In genomic region chr7:41997151-41997550, GRCh38 we compare ENCODE assay signal across 29 cellular contexts.
DNase-seq lines count a peak whose midpoint lies in the region; TF ChIP-seq lines count a peak whose summit lies in the region.
"Had no signal": no experiment of that assay in that cellular context is flagged by ENCODE, and none has a peak within 500 bp of the region (broad histone marks: within the 10 kb centered on the region; RNA-seq: fewer than 3 reads in every experiment).

No MANE protein-coding gene starts in this region.

- H3K27me3 Mint-ChIP-seq in CD8-positive, alpha-beta memory T cell: peaks cover 0 to 18% of the 10 kb centered on the region in 2 donors
- H3K27me3 Mint-ChIP-seq: activated CD4-positive, alpha-beta T cell treated with anti-CD3 and anti-CD28 coated beads, Interleukin-2, amount 10 ng/mL, durations not matched to agents 7 days and 5 days; activated naive CD4-positive, alpha-beta T cell treated with anti-CD3 and anti-CD28 coated beads, Interleukin-2, amount 10 ng/mL, durations not matched to agents 7 days and 5 days had no signal

- peak overlapping the region in 1 of 11 experiments; percentile 10; a peak in 2 of 22 replicates for H3K9ac ChIP-seq in BLaER1 treated with 17β-estradiol and CSF1 and Interleukin-3, amounts not matched to agents 10 nM and 100 nM
- H3K9ac ChIP-seq: neural progenitor cell had no signal

- no peak for TF ChIP-seq POLR2A in sigmoid colon (IDR thresholded peaks at IDR 0.05)

- H3K4me1 Mint-ChIP-seq in CD8-positive, alpha-beta memory T cell: no peaks in the 10 kb centered on the region
- H3K4me1 Mint-ChIP-seq: activated CD4-positive, alpha-beta T cell treated with anti-CD3 and anti-CD28 coated beads, Interleukin-2, amount 10 ng/mL, durations not matched to agents 7 days and 5 days; activated CD8-positive, alpha-beta memory T cell treated with anti-CD3 and anti-CD28 coated beads, Interleukin-2, amount 10 ng/mL, durations not matched to agents 7 days and 5 days; activated naive CD4-positive, alpha-beta T cell treated with anti-CD3 and anti-CD28 coated beads, Interleukin-2, amount 10 ng/mL, durations not matched to agents 7 days and 5 days; central memory CD8-positive, alpha-beta T cell had no signal

- peaks cover 26 to 72% (median 66%) of the 10 kb centered on the region in 10 experiments for H3K4me1 ChIP-seq in BLaER1 treated with 17β-estradiol and CSF1 and Interleukin-3, amounts not matched to agents 10 nM and 100 nM
- H3K4me1 ChIP-seq in SJSA1 (replicated peaks) (peaks cover 84% of the 10 kb centered on the region), sigmoid colon (peaks cover 0 to 57% (median 38%) of the 10 kb centered on the region in 4 donors)
- no peaks in the 10 kb centered on the region for H3K4me1 ChIP-seq in CD8-positive, alpha-beta memory T cell (ENCODE audit: insufficient read depth, low read length)
- H3K4me1 ChIP-seq: neural progenitor cell had no signal

- DNase-seq in SJSA1 (ENCODE audit: low read depth in 1 of 2, low spot score in 2 of 2): no peak
- DNase-seq in fibroblast of mammary gland (ENCODE audit: low read depth): peak; percentile 25
- no peak for DNase-seq in sigmoid colon
- DNase-seq in CD8-positive, alpha-beta memory T cell: no peak
- DNase-seq in cardiac septum (ENCODE audit: low spot score): no peak
- DNase-seq in EL: no peak
- DNase-seq in stimulated activated CD4-positive, alpha-beta T cell treated with anti-CD3 and anti-CD28 coated beads, Interleukin-15, amount 100 ng/mL, for 24 hours: no peak
- DNase-seq: activated CD4-positive, alpha-beta T cell treated with anti-CD3 and anti-CD28 coated beads, Interleukin-2, amount 10 ng/mL, durations not matched to agents 7 days and 5 days; activated CD8-positive, alpha-beta memory T cell treated with anti-CD3 and anti-CD28 coated beads, Interleukin-2, amount 10 ng/mL, durations not matched to agents 7 days and 5 days; activated naive CD4-positive, alpha-beta T cell treated with anti-CD3 and anti-CD28 coated beads, Interleukin-2, amount 10 ng/mL, durations not matched to agents 7 days and 5 days; dorsolateral prefrontal cortex; heart right ventricle; Kasumi-1; left ventricle myocardium inferior; NCI-H1048; NCI-H187; NCI-H2171 treated with DMSO at 0.1 percent for 48 hours; NCI-H524 treated with DMSO at 0.1 percent for 48 hours; NK-92 treated with Interleukin-12 subunit alpha and Interleukin-12 subunit beta, amount 100 ng/mL, for 24 hours; stimulated activated CD4-positive, alpha-beta T cell treated with anti-CD3 and anti-CD28 coated beads, Interleukin-2, amount 100 ng/mL, for 24 hours; substantia nigra; T-helper 9 cell; upper lobe of right lung; WERI-Rb-1 had no signal

- no peaks in the 10 kb centered on the region for H4K20me1 ChIP-seq in BLaER1 treated with 17β-estradiol and CSF1 and Interleukin-3, amounts not matched to agents 10 nM and 100 nM

- WGBS in sigmoid colon, 2 donors: 88 to 95% methylated on average over 2 of the region's 2 CpGs

- H3K36me3 Mint-ChIP-seq in CD8-positive, alpha-beta memory T cell: no peaks in the 10 kb centered on the region
- H3K36me3 Mint-ChIP-seq: activated CD8-positive, alpha-beta memory T cell treated with anti-CD3 and anti-CD28 coated beads, Interleukin-2, amount 10 ng/mL, durations not matched to agents 7 days and 5 days; activated naive CD4-positive, alpha-beta T cell treated with anti-CD3 and anti-CD28 coated beads, Interleukin-2, amount 10 ng/mL, durations not matched to agents 7 days and 5 days had no signal

- H3K4me2 ChIP-seq in BLaER1 treated with 17β-estradiol and CSF1 and Interleukin-3, amounts not matched to agents 10 nM and 100 nM: peak overlapping the region in 10 of 11 experiments; percentile 22 to 81 (median 65); a peak in 17 of 22 replicates
- H3K4me2 ChIP-seq: neural progenitor cell had no signal

- intact Hi-C loops in sigmoid colon (cut with DNase I) (no loop called here), cardiac septum (cut with DNase I) (no loop called here)

- H3K27ac Mint-ChIP-seq in CD8-positive, alpha-beta memory T cell: no peak overlapping the region
- H3K27ac Mint-ChIP-seq: activated CD4-positive, alpha-beta T cell treated with anti-CD3 and anti-CD28 coated beads, Interleukin-2, amount 10 ng/mL, durations not matched to agents 7 days and 5 days; activated CD8-positive, alpha-beta memory T cell treated with anti-CD3 and anti-CD28 coated beads, Interleukin-2, amount 10 ng/mL, durations not matched to agents 7 days and 5 days; activated naive CD4-positive, alpha-beta T cell treated with anti-CD3 and anti-CD28 coated beads, Interleukin-2, amount 10 ng/mL, durations not matched to agents 7 days and 5 days; activated T-helper 1 cell treated with anti-CD3 and anti-CD28 coated beads, Interleukin-12 subunit alpha, Interleukin-12 subunit beta, Interleukin-2, Interleukin-4 antibody, amounts not matched to agents 30 ng/mL and 10 ng/mL and 1 ng/mL, durations not matched to agents 14 hours and 24 hours and 36 hours; progenitor cell of endocrine pancreas had no signal

- POLR2A ChIA-PET in CD8-positive, alpha-beta memory T cell (lab: Charles Lee): no interaction called here

- H3K27ac ChIP-seq in BLaER1 treated with 17β-estradiol and CSF1 and Interleukin-3, amounts not matched to agents 10 nM and 100 nM: peak overlapping the region in 4 of 11 experiments; percentile 29 to 61 (median 45); a peak in 4 of 22 replicates
- H3K27ac ChIP-seq in SJSA1 (peak overlapping the region; percentile 49), sigmoid colon (peak overlapping the region in 3 of 4 donors; percentile 46 to 66 (median 60))
- no peak overlapping the region for H3K27ac ChIP-seq in CD8-positive, alpha-beta memory T cell (ENCODE audit: low read depth, low read length)
- H3K27ac ChIP-seq: dorsolateral prefrontal cortex, heart right ventricle, left ventricle myocardium inferior, neural progenitor cell, upper lobe of right lung, WERI-Rb-1 had no signal

- no peak overlapping the region for H3K4me3 ChIP-seq in BLaER1 treated with 17β-estradiol and CSF1 and Interleukin-3, amounts not matched to agents 10 nM and 100 nM
- no peak overlapping the region for H3K4me3 ChIP-seq in SJSA1
- no peak overlapping the region for H3K4me3 ChIP-seq in fibroblast of mammary gland (ENCODE audit: control insufficient read depth, low read depth, low read length)
- no peak overlapping the region for H3K4me3 ChIP-seq in sigmoid colon
- no peak overlapping the region for H3K4me3 ChIP-seq in CD8-positive, alpha-beta memory T cell (ENCODE audit: low read length)
- H3K4me3 ChIP-seq: dorsolateral prefrontal cortex, heart right ventricle, left ventricle myocardium inferior, neural progenitor cell, upper lobe of right lung had no signal

- no peak for TF ChIP-seq EP300 in sigmoid colon (IDR thresholded peaks at IDR 0.05)

- CTCF ChIA-PET in CD8-positive, alpha-beta memory T cell (lab: Charles Lee): no interaction called here

- TF ChIP-seq CTCF in fibroblast of mammary gland (conservative IDR thresholded peaks at IDR 0.05; ENCODE audit: control insufficient read depth, insufficient read depth, low read depth, low read length) (no peak), sigmoid colon (IDR thresholded peaks at IDR 0.05) (no peak)

- H3K36me3 ChIP-seq in BLaER1 treated with 17β-estradiol and CSF1 and Interleukin-3, amounts not matched to agents 10 nM and 100 nM: peaks cover 0 to 14% (median 0%) of the 10 kb centered on the region in 11 experiments; a peak in 3 of 22 replicates
- H3K36me3 ChIP-seq in SJSA1 (no peaks in the 10 kb centered on the region), sigmoid colon (peaks cover 0 to 11% (median 3%) of the 10 kb centered on the region in 4 donors)
- no peaks in the 10 kb centered on the region for H3K36me3 ChIP-seq in CD8-positive, alpha-beta memory T cell (ENCODE audit: insufficient read depth, low read length)
- H3K36me3 ChIP-seq: heart right ventricle, left ventricle myocardium inferior, upper lobe of right lung, WERI-Rb-1 had no signal

- no peak overlapping the region for H3K4me3 Mint-ChIP-seq in CD8-positive, alpha-beta memory T cell
- H3K4me3 Mint-ChIP-seq: activated CD4-positive, alpha-beta T cell treated with anti-CD3 and anti-CD28 coated beads, Interleukin-2, amount 10 ng/mL, durations not matched to agents 7 days and 5 days; activated CD8-positive, alpha-beta memory T cell treated with anti-CD3 and anti-CD28 coated beads, Interleukin-2, amount 10 ng/mL, durations not matched to agents 7 days and 5 days; activated naive CD4-positive, alpha-beta T cell treated with anti-CD3 and anti-CD28 coated beads, Interleukin-2, amount 10 ng/mL, durations not matched to agents 7 days and 5 days; activated T-helper 1 cell treated with anti-CD3 and anti-CD28 coated beads, Interleukin-12 subunit alpha, Interleukin-12 subunit beta, Interleukin-2, Interleukin-4 antibody, amounts not matched to agents 30 ng/mL and 10 ng/mL and 1 ng/mL, durations not matched to agents 14 hours and 24 hours and 36 hours; central memory CD8-positive, alpha-beta T cell; neural progenitor cell had no signal

- H3K9me3 Mint-ChIP-seq in CD8-positive, alpha-beta memory T cell: peaks cover 0 to 5% (median 0%) of the 10 kb centered on the region in 5 donors
- H3K9me3 Mint-ChIP-seq: activated CD4-positive, alpha-beta T cell treated with anti-CD3 and anti-CD28 coated beads, Interleukin-2, amount 10 ng/mL, durations not matched to agents 7 days and 5 days; activated naive CD4-positive, alpha-beta T cell treated with anti-CD3 and anti-CD28 coated beads, Interleukin-2, amount 10 ng/mL, durations not matched to agents 7 days and 5 days; activated T-helper 1 cell treated with anti-CD3 and anti-CD28 coated beads, Interleukin-12 subunit alpha, Interleukin-12 subunit beta, Interleukin-2, Interleukin-4 antibody, amounts not matched to agents 30 ng/mL and 10 ng/mL and 1 ng/mL, durations not matched to agents 14 hours and 24 hours and 36 hours; central memory CD8-positive, alpha-beta T cell; neural progenitor cell had no signal

- no peaks in the 10 kb centered on the region for H3K27me3 ChIP-seq in BLaER1 treated with 17β-estradiol and CSF1 and Interleukin-3, amounts not matched to agents 10 nM and 100 nM
- H3K27me3 ChIP-seq in SJSA1 (replicated peaks): no peaks in the 10 kb centered on the region
- no peaks in the 10 kb centered on the region for H3K27me3 ChIP-seq in sigmoid colon
- no peaks in the 10 kb centered on the region for H3K27me3 ChIP-seq in CD8-positive, alpha-beta memory T cell (ENCODE audit: insufficient read depth, low read length, poor library complexity, severe bottlenecking)
- H3K27me3 ChIP-seq: heart right ventricle, neural progenitor cell, upper lobe of right lung had no signal

- H3K9me3 ChIP-seq in BLaER1 treated with 17β-estradiol and CSF1 and Interleukin-3, amounts not matched to agents 10 nM and 100 nM (replicated peaks in 1 of 11): no peaks in the 10 kb centered on the region
- no peaks in the 10 kb centered on the region for H3K9me3 ChIP-seq in SJSA1 (replicated peaks)
- H3K9me3 ChIP-seq in sigmoid colon: no peaks in the 10 kb centered on the region
- H3K9me3 ChIP-seq in CD8-positive, alpha-beta memory T cell (ENCODE audit: low read length): no peaks in the 10 kb centered on the region
- H3K9me3 ChIP-seq: heart right ventricle, left ventricle myocardium inferior, upper lobe of right lung had no signal
